ENCODE assay signal across 10 cellular contexts in the genomic region with DNA sequence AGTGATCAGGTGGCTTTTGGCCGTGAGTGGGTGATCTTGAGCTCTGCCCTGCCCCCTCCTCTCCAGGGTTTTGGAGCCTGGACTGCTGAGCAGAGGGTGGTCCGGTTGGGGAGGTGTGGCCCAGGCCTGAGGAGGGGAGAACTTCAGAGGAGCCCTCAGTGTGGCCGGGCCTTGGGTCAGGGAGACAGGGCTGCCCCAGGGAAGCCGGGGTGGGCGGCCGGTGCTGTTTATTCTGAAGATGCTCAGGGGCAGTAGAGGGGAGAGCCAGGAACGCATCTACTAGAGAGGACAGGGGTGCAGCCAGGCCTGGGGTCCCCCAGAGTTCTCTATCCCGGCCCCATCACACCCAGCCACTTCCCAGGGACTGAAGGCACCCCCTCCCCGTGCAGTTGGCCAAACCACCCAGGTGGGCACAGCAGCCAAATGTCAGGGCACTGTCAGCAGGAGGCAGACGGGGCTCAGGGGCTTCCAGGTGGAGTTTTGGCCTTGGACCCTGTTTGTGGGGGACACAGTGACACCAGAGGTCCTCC. TPM values are rescaled to one million over a fixed set of nuclear protein-coding genes. Genes with fewer than 3 reads are reported as not detected.
DNase-seq lines count a peak whose midpoint lies in the region; ATAC-seq, FAIRE-seq and TF ChIP-seq lines count a peak whose summit lies in the region.
"Had no signal": no experiment of that assay in that cellular context is flagged by ENCODE, and none has a peak within 500 bp of the region (broad histone marks: within the 10 kb centered on the region; RNA-seq: fewer than 3 reads in every experiment).

No MANE protein-coding gene starts in this region.

- no peak overlapping the region for H3K27ac Mint-ChIP-seq in activated CD4-positive, alpha-beta memory T cell treated with anti-CD3 and anti-CD28 coated beads, Interleukin-2, amount 10 ng/mL, durations not matched to agents 7 days and 5 days

- RAD21 ChIA-PET in HCT116 (lab: Charles Lee; ENCODE audit: low non-redundant PET in 1 of 2, low total read pairs in 2 of 2, uncharacterized antibody in 2 of 2, unreplicated experiment in 2 of 2), result no interaction called here

- no peak for TF ChIP-seq RAD21 in HCT116 (IDR thresholded peaks at IDR 0.05; ENCODE audit: low read depth)

- H4K20me1 ChIP-seq in HCT116 (ENCODE audit: insufficient read depth), result no peaks in the 10 kb centered on the region
- H4K20me1 ChIP-seq in keratinocyte (ENCODE audit: control insufficient read depth, extremely low read depth, insufficient read depth, low read length), result no peaks in the 10 kb centered on the region

- no peaks in the 10 kb centered on the region for H3K9me2 ChIP-seq in HCT116 (ENCODE audit: insufficient read depth)

- dilution Hi-C loops in keratinocyte (cut with MboI; ENCODE audit: extremely low pct_ligation_motif_present, low sequenced_read_pairs), result no loop called here

- H3K4me2 ChIP-seq in HCT116 (ENCODE audit: low read length) (peak overlapping the region; percentile 91), keratinocyte (ENCODE audit: control insufficient read depth, extremely low read depth, insufficient read depth, low read depth, low read length) (peak overlapping the region; percentile 61)

- H3K4me1 ChIP-seq in HCT116 (ENCODE audit: control insufficient read depth in 1 of 2, insufficient read depth in 2 of 2, low read length in 2 of 2), result peaks cover 4 to 12% of the 10 kb centered on the region in 2 experiments; a peak in 3 of 4 replicates
- no peaks in the 10 kb centered on the region for H3K4me1 ChIP-seq in keratinocyte (ENCODE audit: control insufficient read depth, extremely low read depth, insufficient read depth, low read length)

- no peak for FAIRE-seq in keratinocyte (lab: Jason Lieb, UNC)

- H3K79me2 ChIP-seq in HCT116 (ENCODE audit: insufficient read depth, low read length) (no peaks in the 10 kb centered on the region), keratinocyte (ENCODE audit: control insufficient read depth, insufficient read depth, low read length) (no peaks in the 10 kb centered on the region)

- no peaks in the 10 kb centered on the region for H3K36me3 ChIP-seq in HCT116 (ENCODE audit: control insufficient read depth in 1 of 2, insufficient read depth in 2 of 2, low read length in 2 of 2)
- no peaks in the 10 kb centered on the region for H3K36me3 ChIP-seq in keratinocyte (ENCODE audit: control insufficient read depth in 2 of 2, extremely low read depth in 1 of 2, insufficient read depth in 2 of 2, low read length in 2 of 2)

- H3K27me3 Mint-ChIP-seq in activated CD4-positive, alpha-beta memory T cell treated with anti-CD3 and anti-CD28 coated beads, Interleukin-2, amount 10 ng/mL, durations not matched to agents 7 days and 5 days, result peaks cover 36% of the 10 kb centered on the region

- no peak for TF ChIP-seq POLR2A in HCT116 (IDR thresholded peaks at IDR 0.05; ENCODE audit: borderline replicate concordance, extremely low read depth, insufficient read depth, insufficient read length)

- H3K4me1 Mint-ChIP-seq in activated CD4-positive, alpha-beta memory T cell treated with anti-CD3 and anti-CD28 coated beads, Interleukin-2, amount 10 ng/mL, durations not matched to agents 7 days and 5 days, result peaks cover 4% of the 10 kb centered on the region

- TF ChIP-seq CTCF in AG04449 (IDR thresholded peaks at IDR 0.05; ENCODE audit: insufficient read depth, low read length, missing control alignments) (no peak), HCT116 (IDR thresholded peaks at IDR 0.05 in 2 of 3, conservative IDR thresholded peaks at IDR 0.05 in 1 of 3; ENCODE audit: borderline replicate concordance in 1 of 3, insufficient read depth in 1 of 3, low read depth in 2 of 3, low read length in 2 of 3) (no peak), keratinocyte (optimal IDR thresholded peaks at IDR 0.05 in 1 of 3, IDR thresholded peaks at IDR 0.05 in 1 of 3, conservative IDR thresholded peaks at IDR 0.05 in 1 of 3; ENCODE audit: extremely low read depth in 1 of 3, insufficient read depth in 2 of 3, low read length in 3 of 3) (no peak), foreskin fibroblast (IDR thresholded peaks at IDR 0.05; ENCODE audit: low read depth, low read length) (no peak)

- no peaks in the 10 kb centered on the region for H3K9me1 ChIP-seq in keratinocyte (ENCODE audit: control insufficient read depth, extremely low read depth, insufficient read depth, low read length)

- peak overlapping the region; percentile 74 for H3K9ac ChIP-seq in HCT116 (ENCODE audit: low read length)
- peak overlapping the region; percentile 46 for H3K9ac ChIP-seq in keratinocyte (ENCODE audit: control insufficient read depth, extremely low read depth, insufficient read depth, low read length)

- CTCF ChIA-PET in AG04449 (lab: Yijun Ruan, JAX), result interaction anchor here (1.2 to 3.1 kb wide), 5 partner anchors 8 to 104 kb away, joined by 5 to 28 read pairs (median 6); no protein-coding TSS in a partner anchor
- CTCF ChIA-PET in HCT116 (lab: Charles Lee), result interaction anchor here (1.2 kb wide), 1 partner anchor 14 kb away, joined by 3 read pairs; no protein-coding TSS in a partner anchor
- CTCF ChIA-PET in activated CD4-positive, alpha-beta memory T cell treated with anti-CD3 and anti-CD28 coated beads, Interleukin-2, amount 10 ng/mL, durations not matched to agents 7 days and 5 days (lab: Charles Lee), result interaction anchor here (2.2 kb wide), 1 partner anchor 103 kb away, joined by 9 read pairs; no protein-coding TSS in a partner anchor

- peak overlapping the region; percentile 43; the same call in 1 of the 2 replicates for H3K4me3 ChIP-seq in AG04449 (ENCODE audit: low read depth, low read length)
- peak overlapping the region; percentile 60 to 71 for H3K4me3 ChIP-seq in HCT116 (replicated peaks in 1 of 2; ENCODE audit: low read depth in 1 of 2, low read length in 2 of 2)
- H3K4me3 ChIP-seq in keratinocyte (ENCODE audit: control insufficient read depth in 2 of 3, extremely low read depth in 1 of 3, insufficient read depth in 2 of 3, low read depth in 1 of 3, low read length in 3 of 3), result peak overlapping the region in 2 of 3 experiments; percentile 18 to 36
- H3K4me3 ChIP-seq in foreskin fibroblast (ENCODE audit: low read depth in 1 of 2, low read length in 2 of 2), result no peak overlapping the region

- H3K27ac ChIP-seq in HCT116 (ENCODE audit: low read depth, low read length) (no peak overlapping the region), keratinocyte (ENCODE audit: control insufficient read depth, insufficient read depth, low read length) (no peak overlapping the region)

- peak overlapping the region; percentile 20 for H3K4me3 Mint-ChIP-seq in activated CD4-positive, alpha-beta memory T cell treated with anti-CD3 and anti-CD28 coated beads, Interleukin-2, amount 10 ng/mL, durations not matched to agents 7 days and 5 days

- POLR2A ChIA-PET in AG04449 (lab: Yijun Ruan, JAX), result interaction anchor here (0.7 kb wide), 1 partner anchor 10 kb away, joined by 3 read pairs; no protein-coding TSS in a partner anchor
- POLR2A ChIA-PET in HCT116 (lab: Charles Lee), result no interaction called here
- POLR2A ChIA-PET in activated CD4-positive, alpha-beta memory T cell treated with anti-CD3 and anti-CD28 coated beads, Interleukin-2, amount 10 ng/mL, durations not matched to agents 7 days and 5 days (lab: Charles Lee), result no interaction called here

- BruUV-seq in HCT116 (replicated peaks; lab: Mats Ljungman, UMichigan), result TSS peak; percentile 88

- H2AFZ ChIP-seq in HCT116 (ENCODE audit: low read depth, low read length, poor library complexity, severe bottlenecking), result no peak overlapping the region
- H2AFZ ChIP-seq in keratinocyte (ENCODE audit: control insufficient read depth, low read length), result no peak overlapping the region

- intact Hi-C loops in HCT116 (cut with micrococcal nuclease), result loop anchor here (1.0 kb wide), 1 partner anchor 104 kb away; no protein-coding TSS in a partner anchor
- intact Hi-C loops in sciatic nerve (cut with DNase I), result no loop called here

- no peak for DNase-seq in AG04449 (ENCODE audit: low read depth, low spot score)
- DNase-seq in HCT116 (ENCODE audit: low read depth, low spot score), result no peak
- no peak for DNase-seq in activated CD4-positive, alpha-beta memory T cell treated with anti-CD3 and anti-CD28 coated beads, Interleukin-2, amount 10 ng/mL, durations not matched to agents 7 days and 5 days
- no peak for DNase-seq in keratinocyte (ENCODE audit: low read depth, low spot score)
- no peak for DNase-seq in LoVo (ENCODE audit: low spot score)
- no peak for DNase-seq in stimulated activated CD4-positive, alpha-beta T cell treated with anti-CD3 and anti-CD28 coated beads, Interleukin-12 subunit alpha, Interleukin-12 subunit beta, amount 100 ng/mL, for 4 hours
- no peak for DNase-seq in foreskin fibroblast
- no peak for DNase-seq in sciatic nerve (ENCODE audit: low spot score)

- no peaks in the 10 kb centered on the region for H3K9me3 ChIP-seq in HCT116 (ENCODE audit: control insufficient read depth in 1 of 2, insufficient read depth in 1 of 2, low read depth in 1 of 2, low read length in 2 of 2)
- H3K9me3 ChIP-seq in keratinocyte (ENCODE audit: control insufficient read depth, low read depth, low read length), result no peaks in the 10 kb centered on the region

- no peaks in the 10 kb centered on the region for H3K36me3 Mint-ChIP-seq in activated CD4-positive, alpha-beta memory T cell treated with anti-CD3 and anti-CD28 coated beads, Interleukin-2, amount 10 ng/mL, durations not matched to agents 7 days and 5 days (ENCODE audit: low read depth)

- H3K27me3 ChIP-seq in HCT116 (ENCODE audit: insufficient read depth, low read length) (no peaks in the 10 kb centered on the region), keratinocyte (ENCODE audit: control insufficient read depth, extremely low read depth, insufficient read depth, low read length) (peaks cover 19% of the 10 kb centered on the region)

- no peaks in the 10 kb centered on the region for H3K9me3 Mint-ChIP-seq in activated CD4-positive, alpha-beta memory T cell treated with anti-CD3 and anti-CD28 coated beads, Interleukin-2, amount 10 ng/mL, durations not matched to agents 7 days and 5 days

- ATAC-seq in HCT116, result no peak
- no peak for ATAC-seq in sciatic nerve

RNA-seq across cellular contexts. Expression of a gene that starts 1.0 kb away (rescaled TPM):
- total RNA-seq in HCT116 (2021; ENCODE audit: unreplicated experiment) (17.3 TPM), sciatic nerve (0.58 TPM)
- 20.5 and 25.0 TPM in 2 replicates for polyA plus RNA-seq in HCT116 (2012)
- total RNA-seq in activated CD4-positive, alpha-beta memory T cell treated with anti-CD3 and anti-CD28 coated beads, Interleukin-2, amount 10 ng/mL, durations not matched to agents 7 days and 5 days, result not detected
- polyA plus RNA-seq in keratinocyte, result 0.14 to 0.28 TPM (median 0.27 TPM) in 3 replicates
- not detected for polyA plus RNA-seq in keratinocyte (2011; ENCODE audit: low read depth)
- polyA plus RNA-seq in keratinocyte (2011; cell fraction: cytosol; rRNA removed), result 0.17 and 0.27 TPM in 2 replicates
- 0.23 and 0.71 TPM in 2 replicates for polyA plus RNA-seq in keratinocyte (2011; cell fraction: nucleus; rRNA removed)
- 0.11 TPM in 2 replicates for polyA plus RNA-seq in keratinocyte (2012; ENCODE audit: low replicate concordance)
- polyA minus RNA-seq in keratinocyte, result 0.10 TPM in 1 of 3 replicates, not detected in the others
- polyA minus RNA-seq in keratinocyte (2011; cell fraction: cytosol; rRNA and poly(A)+ RNA removed), result not detected
- 0.63 TPM in 1 of 2 replicates, not detected in the other for polyA minus RNA-seq in keratinocyte (2011; cell fraction: nucleus; rRNA and poly(A)+ RNA removed)
- total RNA-seq: lung microvascular endothelial cell had no signal

RNA-seq across cellular contexts. Expression of a gene that starts 21.3 kb away (rescaled TPM):
- total RNA-seq in HCT116 (2021; ENCODE audit: unreplicated experiment) (0.61 TPM), sciatic nerve (1.1 TPM)
- polyA plus RNA-seq in HCT116 (2012), result 0.53 and 0.55 TPM in 2 replicates
- not detected for total RNA-seq in activated CD4-positive, alpha-beta memory T cell treated with anti-CD3 and anti-CD28 coated beads, Interleukin-2, amount 10 ng/mL, durations not matched to agents 7 days and 5 days
- polyA plus RNA-seq in keratinocyte, result not detected in 3 replicates
- not detected for polyA plus RNA-seq in keratinocyte (2011; ENCODE audit: low read depth)
- polyA plus RNA-seq in keratinocyte (2011; cell fraction: cytosol; rRNA removed), result not detected in 2 replicates
- 0.03 TPM in 1 of 2 replicates, not detected in the other for polyA plus RNA-seq in keratinocyte (2011; cell fraction: nucleus; rRNA removed)
- polyA plus RNA-seq in keratinocyte (2012; ENCODE audit: low replicate concordance), result not detected in 2 replicates
- not detected in 3 replicates for polyA minus RNA-seq in keratinocyte
- not detected for polyA minus RNA-seq in keratinocyte (2011; cell fraction: cytosol; rRNA and poly(A)+ RNA removed)
- not detected in 2 replicates for polyA minus RNA-seq in keratinocyte (2011; cell fraction: nucleus; rRNA and poly(A)+ RNA removed)
- total RNA-seq: lung microvascular endothelial cell, RPMI7951 had no signal

RNA-seq across cellular contexts. Expression of a gene that starts 43.8 kb away (rescaled TPM):
- total RNA-seq in HCT116 (2021; ENCODE audit: unreplicated experiment) (53.4 TPM), sciatic nerve (61.7 TPM)
- polyA plus RNA-seq in HCT116 (2012), result 28.7 and 32.4 TPM in 2 replicates
- 10 to 100 TPM; 50.8 to 54.3 TPM for total RNA-seq in activated CD4-positive, alpha-beta memory T cell treated with anti-CD3 and anti-CD28 coated beads, Interleukin-2, amount 10 ng/mL, durations not matched to agents 7 days and 5 days
- 30.6 to 39.1 TPM (median 37.5 TPM) in 3 replicates for polyA plus RNA-seq in keratinocyte
- polyA plus RNA-seq in keratinocyte (2011; ENCODE audit: low read depth), result 18.1 TPM
- polyA plus RNA-seq in keratinocyte (2011; cell fraction: cytosol; rRNA removed), result 22.5 and 23.0 TPM in 2 replicates
- 56.4 and 62.5 TPM in 2 replicates for polyA plus RNA-seq in keratinocyte (2011; cell fraction: nucleus; rRNA removed)
- 27.6 and 34.0 TPM in 2 replicates for polyA plus RNA-seq in keratinocyte (2012; ENCODE audit: low replicate concordance)
- polyA minus RNA-seq in keratinocyte, result 13.5 to 31.6 TPM (median 18.7 TPM) in 3 replicates
- 10.6 TPM for polyA minus RNA-seq in keratinocyte (2011; cell fraction: cytosol; rRNA and poly(A)+ RNA removed)
- 15.0 and 22.2 TPM in 2 replicates for polyA minus RNA-seq in keratinocyte (2011; cell fraction: nucleus; rRNA and poly(A)+ RNA removed)

RNA-seq across cellular contexts. Expression of a gene that starts 59.6 kb away (rescaled TPM):
- 0.22 TPM for total RNA-seq in HCT116 (2021; ENCODE audit: unreplicated experiment)
- 0.05 and 0.09 TPM in 2 replicates for polyA plus RNA-seq in HCT116 (2012)
- total RNA-seq in activated CD4-positive, alpha-beta memory T cell treated with anti-CD3 and anti-CD28 coated beads, Interleukin-2, amount 10 ng/mL, durations not matched to agents 7 days and 5 days, result under 1 TPM; 0.05 to 0.18 TPM
- polyA plus RNA-seq in keratinocyte, result 0.14 to 0.19 TPM (median 0.16 TPM) in 3 replicates
- not detected for polyA plus RNA-seq in keratinocyte (2011; ENCODE audit: low read depth)
- 0.04 and 0.16 TPM in 2 replicates for polyA plus RNA-seq in keratinocyte (2011; cell fraction: cytosol; rRNA removed)
- 0.09 and 0.19 TPM in 2 replicates for polyA plus RNA-seq in keratinocyte (2011; cell fraction: nucleus; rRNA removed)
- polyA plus RNA-seq in keratinocyte (2012; ENCODE audit: low replicate concordance), result 0.03 and 0.28 TPM in 2 replicates
- polyA minus RNA-seq in keratinocyte, result 0.13 to 0.20 TPM (median 0.20 TPM) in 3 replicates
- polyA minus RNA-seq in keratinocyte (2011; cell fraction: cytosol; rRNA and poly(A)+ RNA removed), result 0.58 TPM
- polyA minus RNA-seq in keratinocyte (2011; cell fraction: nucleus; rRNA and poly(A)+ RNA removed), result 0.21 TPM in 1 of 2 replicates, not detected in the other
- total RNA-seq in sciatic nerve, result not detected
- total RNA-seq: lung microvascular endothelial cell had no signal

Comparison
In these comparisons a context has a peak if more than half of its experiments do, and no peak if none do; other contexts are left out.
1. H3K4me3 ChIP-seq: peak in AG04449 (single experiment), HCT116 (2 of 2) and keratinocyte (2 of 3); none in foreskin fibroblast (0 of 2).
2. RNA of a gene that starts 1.0 kb away (total RNA-seq): 17.3 TPM in HCT116 (single experiment); 0.58 TPM in sciatic nerve (single experiment) and not detected in activated CD4-positive, alpha-beta memory T cell treated with anti-CD3 and anti-CD28 coated beads, Interleukin-2, amount 10 ng/mL, durations not matched to agents 7 days and 5 days; every median in the first group is over 10 times any median in the second.